In the genomic region with DNA sequence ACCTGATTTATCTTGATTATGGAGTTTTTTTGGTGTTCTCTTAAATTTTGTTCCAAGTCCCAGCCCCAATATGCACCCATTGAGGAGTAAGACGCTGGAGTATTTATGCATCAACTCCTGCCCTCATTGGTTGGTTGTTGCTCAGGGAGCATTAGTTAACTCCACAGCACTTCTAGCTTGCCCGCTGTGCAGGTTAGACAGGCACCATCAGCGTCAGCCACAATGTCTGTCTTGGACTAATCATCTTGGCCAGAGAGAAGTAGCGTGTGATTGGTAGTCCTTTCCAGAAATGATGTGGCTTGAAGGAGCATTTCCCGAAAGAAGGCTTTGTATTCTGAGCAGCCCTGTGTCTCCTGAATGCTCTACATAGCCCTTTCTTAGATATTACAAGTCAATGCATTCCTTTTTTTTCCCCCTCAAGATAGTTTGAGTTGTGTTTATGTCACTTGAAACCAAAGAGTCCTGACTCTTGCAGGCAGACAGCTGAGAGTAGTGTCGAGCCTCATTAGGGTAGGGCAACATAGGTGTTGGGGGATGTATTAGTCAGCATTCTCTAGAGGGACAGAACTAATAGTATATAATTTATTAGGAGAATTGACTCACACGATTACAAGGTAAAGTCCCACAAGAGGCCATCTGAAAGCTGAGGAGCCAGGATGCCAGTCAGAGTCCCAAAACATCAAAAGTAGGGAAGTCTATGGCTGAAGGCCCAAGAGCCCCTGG, we compare ENCODE assay signal across 16 cellular contexts.
DNase-seq lines count a peak whose midpoint lies in the region; ATAC-seq and TF ChIP-seq lines count a peak whose summit lies in the region.
"Had no signal": no experiment of that assay in that cellular context is flagged by ENCODE, and none has a peak within 500 bp of the region (broad histone marks: within the 10 kb centered on the region; RNA-seq: fewer than 3 reads in every experiment).

No MANE protein-coding gene starts in this region.

- ATAC-seq in HG02885 (IDR thresholded peaks at IDR 0.05; ENCODE audit: poor library complexity, unreplicated experiment) (peak; percentile 13), SK-N-SH treated with all-trans-retinoic acid at 6 μM for 48 hours (peak; percentile 54), natural killer cell (no peak)
- ATAC-seq in stimulated activated memory B cell treated with anti-CD40 and anti-IgM and Interleukin-4, amounts not matched to agents 10 μg/mL and 1 μg/mL and 100 μg/mL, for 72 hours, result no peak
- ATAC-seq: GM23338 had no signal

- peak overlapping the region; percentile 86 to 87 for H3K27ac Mint-ChIP-seq in natural killer cell
- no peak overlapping the region for H3K27ac Mint-ChIP-seq in stimulated activated memory B cell treated with anti-CD40 and anti-IgM and Interleukin-4, amounts not matched to agents 10 μg/mL and 1 μg/mL and 100 μg/mL, for 72 hours
- H3K27ac Mint-ChIP-seq: GM23338 had no signal

- no peaks in the 10 kb centered on the region for H3K36me3 Mint-ChIP-seq in natural killer cell
- H3K36me3 Mint-ChIP-seq in stimulated activated memory B cell treated with anti-CD40 and anti-IgM and Interleukin-4, amounts not matched to agents 10 μg/mL and 1 μg/mL and 100 μg/mL, for 72 hours, result no peaks in the 10 kb centered on the region

- H3K4me3 Mint-ChIP-seq in natural killer cell, result peak overlapping the region; percentile 88
- no peak overlapping the region for H3K4me3 Mint-ChIP-seq in stimulated activated memory B cell treated with anti-CD40 and anti-IgM and Interleukin-4, amounts not matched to agents 10 μg/mL and 1 μg/mL and 100 μg/mL, for 72 hours
- H3K4me3 Mint-ChIP-seq: GM23338 had no signal

- peaks cover 5 to 15% of the 10 kb centered on the region in 2 donors for H3K27me3 Mint-ChIP-seq in natural killer cell (ENCODE audit: low read depth in 2 of 2)
- peaks cover 13% of the 10 kb centered on the region for H3K27me3 Mint-ChIP-seq in stimulated activated memory B cell treated with anti-CD40 and anti-IgM and Interleukin-4, amounts not matched to agents 10 μg/mL and 1 μg/mL and 100 μg/mL, for 72 hours
- H3K27me3 Mint-ChIP-seq: activated CD4-positive, alpha-beta T cell treated with anti-CD3 and anti-CD28 coated beads, Interleukin-2, amount 10 ng/mL, durations not matched to agents 7 days and 5 days had no signal

- peaks cover 20% of the 10 kb centered on the region in 2 donors for H3K4me1 Mint-ChIP-seq in natural killer cell
- peaks cover 8% of the 10 kb centered on the region for H3K4me1 Mint-ChIP-seq in stimulated activated memory B cell treated with anti-CD40 and anti-IgM and Interleukin-4, amounts not matched to agents 10 μg/mL and 1 μg/mL and 100 μg/mL, for 72 hours
- H3K4me1 Mint-ChIP-seq: GM23338 had no signal

- no peaks in the 10 kb centered on the region for H3K9me3 Mint-ChIP-seq in natural killer cell
- no peaks in the 10 kb centered on the region for H3K9me3 Mint-ChIP-seq in stimulated activated memory B cell treated with anti-CD40 and anti-IgM and Interleukin-4, amounts not matched to agents 10 μg/mL and 1 μg/mL and 100 μg/mL, for 72 hours
- H3K9me3 Mint-ChIP-seq: activated CD4-positive, alpha-beta T cell treated with anti-CD3 and anti-CD28 coated beads, Interleukin-2, amount 10 ng/mL, durations not matched to agents 7 days and 5 days; GM23338 had no signal

- DNase-seq in NCI-H1694 treated with DMSO at 0.1 percent for 48 hours (lab: John Stamatoyannopoulos, UW) (peak; percentile 61), NCI-H1694 (lab: John Stamatoyannopoulos, UW) (no peak), natural killer cell (no peak), pons (ENCODE audit: low spot score) (no peak), nucleus accumbens (lab: John Stamatoyannopoulos, UW) (no peak)
- DNase-seq: esophagus squamous epithelium; left lung; NCI-H187 treated with DMSO at 0.1 percent for 48 hours; NCI-H446 treated with DMSO at 0.1 percent for 48 hours; spleen; stimulated activated CD8-positive, alpha-beta memory T cell treated with anti-CD3 and anti-CD28 coated beads, Interleukin-4, amount 100 ng/mL, for 48 hours had no signal

- intact Hi-C loops in natural killer cell (cut with micrococcal nuclease), result loop anchor here (5.0 kb wide), 1 partner anchor 489 kb away; a partner anchor contains a TSS

- no peak for TF ChIP-seq CTCF in natural killer cell (IDR thresholded peaks at IDR 0.05)

TF ChIP-seq in SK-N-SH treated with all-trans-retinoic acid at 6 μM for 48 hours, 23 proteins besides CTCF, POLR2A, EP300 and RAD21 (continues in another document):
- no peak for TF ChIP-seq TOX (CRISPR knock-in tag; IDR thresholded peaks at IDR 0.05; ENCODE audit: borderline replicate concordance)
- TF ChIP-seq, protein P1, sequence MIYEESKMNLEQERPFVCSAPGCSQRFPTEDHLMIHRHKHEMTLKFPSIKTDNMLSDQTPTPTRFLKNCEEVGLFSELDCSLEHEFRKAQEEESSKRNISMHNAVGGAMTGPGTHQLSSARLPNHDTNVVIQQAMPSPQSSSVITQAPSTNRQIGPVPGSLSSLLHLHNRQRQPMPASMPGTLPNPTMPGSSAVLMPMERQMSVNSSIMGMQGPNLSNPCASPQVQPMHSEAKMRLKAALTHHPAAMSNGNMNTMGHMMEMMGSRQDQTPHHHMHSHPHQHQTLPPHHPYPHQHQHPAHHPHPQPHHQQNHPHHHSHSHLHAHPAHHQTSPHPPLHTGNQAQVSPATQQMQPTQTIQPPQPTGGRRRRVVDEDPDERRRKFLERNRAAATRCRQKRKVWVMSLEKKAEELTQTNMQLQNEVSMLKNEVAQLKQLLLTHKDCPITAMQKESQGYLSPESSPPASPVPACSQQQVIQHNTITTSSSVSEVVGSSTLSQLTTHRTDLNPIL (CRISPR knock-in tag; IDR thresholded peaks at IDR 0.05; ENCODE audit: low read depth), result no peak
- no peak for TF ChIP-seq BACH2 (CRISPR knock-in tag; IDR thresholded peaks at IDR 0.05; ENCODE audit: borderline replicate concordance)
- TF ChIP-seq, protein P2, sequence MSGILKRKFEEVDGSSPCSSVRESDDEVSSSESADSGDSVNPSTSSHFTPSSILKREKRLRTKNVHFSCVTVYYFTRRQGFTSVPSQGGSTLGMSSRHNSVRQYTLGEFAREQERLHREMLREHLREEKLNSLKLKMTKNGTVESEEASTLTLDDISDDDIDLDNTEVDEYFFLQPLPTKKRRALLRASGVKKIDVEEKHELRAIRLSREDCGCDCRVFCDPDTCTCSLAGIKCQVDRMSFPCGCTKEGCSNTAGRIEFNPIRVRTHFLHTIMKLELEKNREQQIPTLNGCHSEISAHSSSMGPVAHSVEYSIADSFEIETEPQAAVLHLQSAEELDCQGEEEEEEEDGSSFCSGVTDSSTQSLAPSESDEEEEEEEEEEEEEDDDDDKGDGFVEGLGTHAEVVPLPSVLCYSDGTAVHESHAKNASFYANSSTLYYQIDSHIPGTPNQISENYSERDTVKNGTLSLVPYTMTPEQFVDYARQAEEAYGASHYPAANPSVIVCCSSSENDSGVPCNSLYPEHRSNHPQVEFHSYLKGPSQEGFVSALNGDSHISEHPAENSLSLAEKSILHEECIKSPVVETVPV (CRISPR knock-in tag; IDR thresholded peaks at IDR 0.05), result no peak
- TF ChIP-seq RARB (CRISPR knock-in tag; IDR thresholded peaks at IDR 0.05), result no peak
- TF ChIP-seq PPARA (CRISPR knock-in tag; IDR thresholded peaks at IDR 0.05; ENCODE audit: borderline replicate concordance), result no peak
- no peak for TF ChIP-seq TCF4 (CRISPR knock-in tag; IDR thresholded peaks at IDR 0.05; ENCODE audit: borderline replicate concordance)
- no peak for TF ChIP-seq ZFP3 (CRISPR knock-in tag; IDR thresholded peaks at IDR 0.05)
- TF ChIP-seq ARNTL (CRISPR knock-in tag; IDR thresholded peaks at IDR 0.05; ENCODE audit: borderline replicate concordance, low read depth), result no peak
- TF ChIP-seq ZNF565 (CRISPR knock-in tag; conservative IDR thresholded peaks at IDR 0.05; ENCODE audit: low read depth), result no peak
- TF ChIP-seq, protein P3, sequence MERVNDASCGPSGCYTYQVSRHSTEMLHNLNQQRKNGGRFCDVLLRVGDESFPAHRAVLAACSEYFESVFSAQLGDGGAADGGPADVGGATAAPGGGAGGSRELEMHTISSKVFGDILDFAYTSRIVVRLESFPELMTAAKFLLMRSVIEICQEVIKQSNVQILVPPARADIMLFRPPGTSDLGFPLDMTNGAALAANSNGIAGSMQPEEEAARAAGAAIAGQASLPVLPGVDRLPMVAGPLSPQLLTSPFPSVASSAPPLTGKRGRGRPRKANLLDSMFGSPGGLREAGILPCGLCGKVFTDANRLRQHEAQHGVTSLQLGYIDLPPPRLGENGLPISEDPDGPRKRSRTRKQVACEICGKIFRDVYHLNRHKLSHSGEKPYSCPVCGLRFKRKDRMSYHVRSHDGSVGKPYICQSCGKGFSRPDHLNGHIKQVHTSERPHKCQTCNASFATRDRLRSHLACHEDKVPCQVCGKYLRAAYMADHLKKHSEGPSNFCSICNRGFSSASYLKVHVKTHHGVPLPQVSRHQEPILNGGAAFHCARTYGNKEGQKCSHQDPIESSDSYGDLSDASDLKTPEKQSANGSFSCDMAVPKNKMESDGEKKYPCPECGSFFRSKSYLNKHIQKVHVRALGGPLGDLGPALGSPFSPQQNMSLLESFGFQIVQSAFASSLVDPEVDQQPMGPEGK (CRISPR knock-in tag; IDR thresholded peaks at IDR 0.05; ENCODE audit: borderline replicate concordance), result no peak
- no peak for TF ChIP-seq ISL1 (CRISPR knock-in tag; IDR thresholded peaks at IDR 0.05)
- no peak for TF ChIP-seq SNAI2 (CRISPR knock-in tag; IDR thresholded peaks at IDR 0.05)
- TF ChIP-seq, protein P4, sequence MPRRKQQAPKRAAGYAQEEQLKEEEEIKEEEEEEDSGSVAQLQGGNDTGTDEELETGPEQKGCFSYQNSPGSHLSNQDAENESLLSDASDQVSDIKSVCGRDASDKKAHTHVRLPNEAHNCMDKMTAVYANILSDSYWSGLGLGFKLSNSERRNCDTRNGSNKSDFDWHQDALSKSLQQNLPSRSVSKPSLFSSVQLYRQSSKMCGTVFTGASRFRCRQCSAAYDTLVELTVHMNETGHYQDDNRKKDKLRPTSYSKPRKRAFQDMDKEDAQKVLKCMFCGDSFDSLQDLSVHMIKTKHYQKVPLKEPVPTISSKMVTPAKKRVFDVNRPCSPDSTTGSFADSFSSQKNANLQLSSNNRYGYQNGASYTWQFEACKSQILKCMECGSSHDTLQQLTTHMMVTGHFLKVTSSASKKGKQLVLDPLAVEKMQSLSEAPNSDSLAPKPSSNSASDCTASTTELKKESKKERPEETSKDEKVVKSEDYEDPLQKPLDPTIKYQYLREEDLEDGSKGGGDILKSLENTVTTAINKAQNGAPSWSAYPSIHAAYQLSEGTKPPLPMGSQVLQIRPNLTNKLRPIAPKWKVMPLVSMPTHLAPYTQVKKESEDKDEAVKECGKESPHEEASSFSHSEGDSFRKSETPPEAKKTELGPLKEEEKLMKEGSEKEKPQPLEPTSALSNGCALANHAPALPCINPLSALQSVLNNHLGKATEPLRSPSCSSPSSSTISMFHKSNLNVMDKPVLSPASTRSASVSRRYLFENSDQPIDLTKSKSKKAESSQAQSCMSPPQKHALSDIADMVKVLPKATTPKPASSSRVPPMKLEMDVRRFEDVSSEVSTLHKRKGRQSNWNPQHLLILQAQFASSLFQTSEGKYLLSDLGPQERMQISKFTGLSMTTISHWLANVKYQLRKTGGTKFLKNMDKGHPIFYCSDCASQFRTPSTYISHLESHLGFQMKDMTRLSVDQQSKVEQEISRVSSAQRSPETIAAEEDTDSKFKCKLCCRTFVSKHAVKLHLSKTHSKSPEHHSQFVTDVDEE (CRISPR knock-in tag; IDR thresholded peaks at IDR 0.05), result no peak

Comparison
In these comparisons a context has a peak if more than half of its experiments do, and no peak if none do; other contexts are left out.
1. ATAC-seq: peak in HG02885 (single experiment) and SK-N-SH treated with all-trans-retinoic acid at 6 μM for 48 hours (single experiment); none in natural killer cell (0 of 3) and stimulated activated memory B cell treated with anti-CD40 and anti-IgM and Interleukin-4, amounts not matched to agents 10 μg/mL and 1 μg/mL and 100 μg/mL, for 72 hours (single experiment).